In the genomic region with DNA sequence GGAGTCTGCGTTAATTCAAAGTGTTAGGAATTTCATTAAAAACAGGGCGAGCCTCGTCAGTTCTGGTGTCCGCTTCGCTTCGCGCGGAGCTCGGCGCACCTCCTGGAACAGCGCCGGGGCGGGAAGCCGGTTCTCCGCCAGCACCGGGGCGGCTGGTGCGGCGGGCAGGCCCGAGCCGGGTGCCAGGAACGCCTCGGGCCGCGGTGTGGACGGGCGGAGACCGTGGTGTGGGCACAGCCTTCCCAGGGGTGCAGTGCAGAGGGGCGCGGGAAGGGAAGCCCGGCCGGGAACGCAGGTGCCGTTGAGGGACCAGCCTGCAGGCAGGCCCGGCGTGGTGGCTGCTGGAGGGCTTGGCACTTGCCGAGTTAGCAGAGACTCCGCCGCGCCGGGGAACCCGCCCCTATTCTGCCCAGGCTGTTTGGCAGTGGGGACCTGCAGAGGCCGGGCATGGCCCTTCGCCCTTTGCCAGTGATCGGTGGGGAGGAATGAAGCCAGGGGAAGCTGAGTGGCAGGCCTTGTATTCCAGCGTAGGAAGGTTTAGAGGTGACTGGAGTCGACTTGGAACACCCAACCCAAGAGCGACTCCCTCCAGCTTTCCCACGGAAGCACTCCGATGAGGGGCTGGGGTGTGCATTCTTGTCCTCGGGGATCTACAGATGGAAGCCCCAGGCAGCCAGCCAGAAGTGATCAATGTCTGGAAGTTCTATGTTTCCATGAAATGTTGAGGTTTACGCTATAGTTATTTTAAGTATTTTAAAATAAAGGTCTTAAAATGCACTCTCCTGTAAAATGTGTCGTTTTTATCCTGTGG, we compare ENCODE assay signal across 8 cellular contexts. TPM values are rescaled to one million over a fixed set of nuclear protein-coding genes. Genes with fewer than 3 reads are reported as not detected.
DNase-seq lines count a peak whose midpoint lies in the region; ATAC-seq and TF ChIP-seq lines count a peak whose summit lies in the region.

No MANE protein-coding gene starts in this region.

- H3K4me1 ChIP-seq in Karpas-422 (ENCODE audit: low read length) (peaks cover 14% of the 10 kb centered on the region), stomach (peaks cover 17 to 40% (median 32%) of the 10 kb centered on the region in 4 donors)

- TF ChIP-seq POLR2A in stomach (IDR thresholded peaks at IDR 0.05): no peak

- H3K27ac Mint-ChIP-seq in naive B cell: peak overlapping the region in 5 of 6 donors; percentile 66 to 99 (median 97)

- WGBS in stomach, 5 donors: 9 to 29% (median 9%) methylated on average over 14 to 53 of the region's 53 CpGs

- H3K79me2 ChIP-seq in Karpas-422 (ENCODE audit: low read length): peaks cover 34% of the 10 kb centered on the region

- no peaks in the 10 kb centered on the region for H3K36me3 Mint-ChIP-seq in naive B cell

- DNase-seq in G401 (ENCODE audit: low spot score) (peak; percentile 43), Karpas-422 (no peak), activated T-cell treated with anti-CD3 and anti-CD28 coated beads for 1 hour (ENCODE audit: low read depth) (peak; percentile 11), epithelial cell of prostate (ENCODE audit: low read depth, low spot score) (no peak), naive B cell (peak; percentile 23), stomach (peak; percentile 57), NCI-H1436 (lab: John Stamatoyannopoulos, UW) (no peak)

- H3K9ac ChIP-seq in Karpas-422 (ENCODE audit: low read length): peak overlapping the region; percentile 38; the same call in 1 of the 2 replicates

- H3K9me3 ChIP-seq in Karpas-422 (ENCODE audit: low read length) (no peaks in the 10 kb centered on the region; the same call in 1 of the 2 replicates), stomach (no peaks in the 10 kb centered on the region)

- H4K20me1 ChIP-seq in Karpas-422 (ENCODE audit: insufficient read depth, low read depth, low read length): peaks cover 28% of the 10 kb centered on the region

- TF ChIP-seq EP300 in stomach (IDR thresholded peaks at IDR 0.05): no peak

- ATAC-seq in naive B cell (ENCODE audit: low read depth in 2 of 2) (no peak), HG03045 (IDR thresholded peaks at IDR 0.05; ENCODE audit: unreplicated experiment) (no peak)

- H3K9me2 ChIP-seq in Karpas-422 (replicated peaks; ENCODE audit: insufficient read depth, low read length): no peaks in the 10 kb centered on the region

- peaks cover 0 to 9% (median 8%) of the 10 kb centered on the region in 3 donors for H3K27me3 Mint-ChIP-seq in naive B cell

- no peak for TF ChIP-seq CTCF in stomach (IDR thresholded peaks at IDR 0.05)

- H3K36me3 ChIP-seq in Karpas-422 (ENCODE audit: insufficient read depth, low read length) (peaks cover 8% of the 10 kb centered on the region), stomach (no peaks in the 10 kb centered on the region)

- peaks cover 0 to 4% (median 0%) of the 10 kb centered on the region in 7 donors for H3K9me3 Mint-ChIP-seq in naive B cell

- intact Hi-C loops in stomach (cut with DNase I; ENCODE audit: low total_unique reads): no loop called here

- in situ Hi-C loops in G401 (cut with HindIII; ENCODE audit: low sequenced_read_pairs): no loop called here

- H3K4me3 ChIP-seq in Karpas-422 (ENCODE audit: low read length) (peak overlapping the region; percentile 99; the same call in 1 of the 2 replicates), stomach (peak overlapping the region; percentile 65 to 93 (median 86))

- H3K27me3 ChIP-seq in Karpas-422 (ENCODE audit: low read length): no peaks in the 10 kb centered on the region
- no peaks in the 10 kb centered on the region for H3K27me3 ChIP-seq in stomach

- H3K4me3 Mint-ChIP-seq in naive B cell: peak overlapping the region; percentile 75 to 99 (median 93)

- H3K4me2 ChIP-seq in Karpas-422 (ENCODE audit: low read depth, low read length, poor library complexity, severe bottlenecking): peak overlapping the region; percentile 35

- peaks cover 28 to 31% (median 29%) of the 10 kb centered on the region in 3 donors for H3K4me1 Mint-ChIP-seq in naive B cell

- no peak overlapping the region for H3K27ac ChIP-seq in Karpas-422 (ENCODE audit: low read length)
- H3K27ac ChIP-seq in epithelial cell of prostate: peak overlapping the region; percentile 96
- peak overlapping the region; percentile 72 to 100 (median 98) for H3K27ac ChIP-seq in stomach

- H2AFZ ChIP-seq in Karpas-422 (ENCODE audit: low read length): 0 out of 2 replicates have a peak overlapping the region, but pooled peaks have one; percentile 65

RNA-seq across cellular contexts. Expression of gene RHEB, which starts 0.9 kb away (rescaled TPM):
- 127 and 156 TPM in 2 replicates for total RNA-seq in G401 (2014; rRNA removed; shearing (Covaris generic))
- total RNA-seq in Karpas-422 (2014; rRNA removed; shearing (Covaris generic); ENCODE audit: low replicate concordance): 45.6 and 47.5 TPM in 2 replicates
- 10 to 100 TPM; 33.6 to 49.9 (median 46.6) TPM for polyA plus RNA-seq in naive B cell (ENCODE audit: low read depth in 6 of 6)
- 100 to 1,000 TPM in 1 of 5 donors, 10 to 100 TPM in 4; 18.5 to 141 (median 66.5) TPM for total RNA-seq in stomach
- 100 to 1,000 TPM in 1 of 3 donors, 10 to 100 TPM in 2; 73.2 to 103 (median 95.1) TPM for polyA plus RNA-seq in stomach

Comparison
In these comparisons a context has a peak if more than half of its experiments do, and no peak if none do; other contexts are left out.
1. DNase-seq: peak in G401 (single experiment), activated T-cell treated with anti-CD3 and anti-CD28 coated beads for 1 hour (single experiment), naive B cell (single experiment) and stomach (single experiment); none in Karpas-422 (single experiment), epithelial cell of prostate (single experiment) and NCI-H1436 (single experiment).